1 cellular context compared by ENCODE assay signal in genomic region chr16:9114112-9114511, GRCh38.
A peak's percentile ranks its signal among the peaks of the same experiment; 100 is the strongest.
TF ChIP-seq lines count a peak whose summit lies in the region.

No MANE protein-coding gene starts in this region.

TF ChIP-seq in GM12878, 131 proteins besides CTCF, POLR2A, EP300 and RAD21 (continued from another document):
- TF ChIP-seq PBX3 (IDR thresholded peaks at IDR 0.05; ENCODE audit: insufficient replicate concordance, low read depth, low read length), result no peak
- TF ChIP-seq STAT3 (IDR thresholded peaks at IDR 0.05; ENCODE audit: low read depth, low read length), result no peak
- TF ChIP-seq ETV6 (conservative IDR thresholded peaks at IDR 0.05 in 1 of 2, IDR thresholded peaks at IDR 0.05 in 1 of 2; ENCODE audit: borderline replicate concordance in 1 of 2, low read depth in 1 of 2), result no peak
- 0 out of 2 replicates have a peak, but pooled peaks have one; percentile 25 for TF ChIP-seq PML (IDR thresholded peaks at IDR 0.05; ENCODE audit: low read length)
- no peak for TF ChIP-seq SMAD5 (IDR thresholded peaks at IDR 0.05; ENCODE audit: low read depth)
